In genomic region chr20:18401305-18401704, GRCh38 we compare ENCODE assay signal across 35 cellular contexts.
"Had no signal": no experiment of that assay in that cellular context is flagged by ENCODE, and none has a peak within 500 bp of the region (broad histone marks: within the 10 kb centered on the region; RNA-seq: fewer than 3 reads in every experiment).

No MANE protein-coding gene starts in this region.

- H3K27me3 Mint-ChIP-seq: activated B cell treated with CpG ODN at 0.5 μM for 24 hours; activated CD4-positive, alpha-beta memory T cell treated with anti-CD3 and anti-CD28 coated beads for 36 hours; activated CD8-positive, alpha-beta memory T cell treated with anti-CD3 and anti-CD28 coated beads, Interleukin-2, amount 10 ng/mL, durations not matched to agents 7 days and 5 days; activated naive CD4-positive, alpha-beta T cell treated with anti-CD3 and anti-CD28 coated beads, Interleukin-2, amount 10 ng/mL, durations not matched to agents 7 days and 5 days; activated naive CD4-positive, alpha-beta T cell treated with anti-CD3 and anti-CD28 coated beads, Interleukin-2, amount 50 U/mL, for 24 hours; activated naive CD8-positive, alpha-beta T cell; activated naive CD8-positive, alpha-beta T cell treated with anti-CD3 and anti-CD28 coated beads, Interleukin-2, amount 10 ng/mL, durations not matched to agents 7 days and 5 days; activated naive CD8-positive, alpha-beta T cell treated with anti-CD3 and anti-CD28 coated beads, Interleukin-2, amount 50 U/mL, for 24 hours; activated T-cell treated with anti-CD3 and anti-CD28 coated beads, Interleukin-2, amount 50 U/mL, for 24 hours; brain; central memory CD8-positive, alpha-beta T cell had no signal

- H3K4me3 Mint-ChIP-seq: activated B cell treated with CpG ODN at 0.5 μM for 24 hours; activated CD4-positive, alpha-beta memory T cell treated with anti-CD3 and anti-CD28 coated beads for 36 hours; activated CD8-positive, alpha-beta memory T cell treated with anti-CD3 and anti-CD28 coated beads, Interleukin-2, amount 10 ng/mL, durations not matched to agents 7 days and 5 days; activated CD8-positive, alpha-beta T cell treated with anti-CD3 and anti-CD28 coated beads, Interleukin-2, amount 10 ng/mL, durations not matched to agents 7 days and 5 days; activated naive CD4-positive, alpha-beta T cell treated with anti-CD3 and anti-CD28 coated beads, Interleukin-2, amount 10 ng/mL, durations not matched to agents 7 days and 5 days; activated naive CD4-positive, alpha-beta T cell treated with anti-CD3 and anti-CD28 coated beads, Interleukin-2, amount 50 U/mL, for 24 hours; activated naive CD8-positive, alpha-beta T cell; activated naive CD8-positive, alpha-beta T cell treated with anti-CD3 and anti-CD28 coated beads, Interleukin-2, amount 10 ng/mL, durations not matched to agents 7 days and 5 days; activated naive CD8-positive, alpha-beta T cell treated with anti-CD3 and anti-CD28 coated beads, Interleukin-2, amount 50 U/mL, for 24 hours; activated T-cell treated with anti-CD3 and anti-CD28 coated beads, Interleukin-2, amount 50 U/mL, for 24 hours; brain; central memory CD8-positive, alpha-beta T cell; T-helper 1 cell treated with Interleukin-12 subunit alpha and Interleukin-12 subunit beta and Interleukin-4 antibody, amounts not matched to agents 30 μg/mL and 1 μg/mL, for 36 hours; T-helper 2 cell treated with Interferon-gamma antibody and Interleukin-4, amounts not matched to agents 5 μg/mL and 100 μg/mL, for 36 hours had no signal

- H3K4me3 ChIP-seq: ascending aorta, cardiac muscle cell had no signal

- H3K9me3 Mint-ChIP-seq: activated CD4-positive, alpha-beta memory T cell treated with anti-CD3 and anti-CD28 coated beads for 36 hours; activated naive CD4-positive, alpha-beta T cell treated with anti-CD3 and anti-CD28 coated beads, Interleukin-2, amount 10 ng/mL, durations not matched to agents 7 days and 5 days; activated naive CD4-positive, alpha-beta T cell treated with anti-CD3 and anti-CD28 coated beads, Interleukin-2, amount 50 U/mL, for 24 hours; activated naive CD8-positive, alpha-beta T cell treated with anti-CD3 and anti-CD28 coated beads, Interleukin-2, amount 50 U/mL, for 24 hours; activated T-helper 2 cell treated with anti-CD3 and anti-CD28 coated beads, Interferon-gamma antibody, Interleukin-2, Interleukin-4, amounts not matched to agents 10 μg/mL and 5 μg/mL and 100 μg/mL, durations not matched to agents 14 hours and 24 hours and 36 hours; central memory CD8-positive, alpha-beta T cell; T-helper 1 cell treated with Interleukin-12 subunit alpha and Interleukin-12 subunit beta and Interleukin-4 antibody, amounts not matched to agents 30 μg/mL and 1 μg/mL, for 36 hours had no signal

- H3K27ac Mint-ChIP-seq: activated B cell treated with CpG ODN at 0.5 μM for 24 hours; activated CD4-positive, alpha-beta memory T cell treated with anti-CD3 and anti-CD28 coated beads for 36 hours; activated CD8-positive, alpha-beta memory T cell treated with anti-CD3 and anti-CD28 coated beads, Interleukin-2, amount 10 ng/mL, durations not matched to agents 7 days and 5 days; activated CD8-positive, alpha-beta T cell treated with anti-CD3 and anti-CD28 coated beads, Interleukin-2, amount 10 ng/mL, durations not matched to agents 7 days and 5 days; activated naive CD4-positive, alpha-beta T cell treated with anti-CD3 and anti-CD28 coated beads, Interleukin-2, amount 10 ng/mL, durations not matched to agents 7 days and 5 days; activated naive CD4-positive, alpha-beta T cell treated with anti-CD3 and anti-CD28 coated beads, Interleukin-2, amount 50 U/mL, for 24 hours; activated naive CD8-positive, alpha-beta T cell; activated naive CD8-positive, alpha-beta T cell treated with anti-CD3 and anti-CD28 coated beads, Interleukin-2, amount 10 ng/mL, durations not matched to agents 7 days and 5 days; activated naive CD8-positive, alpha-beta T cell treated with anti-CD3 and anti-CD28 coated beads, Interleukin-2, amount 50 U/mL, for 24 hours; activated T-cell treated with anti-CD3 and anti-CD28 coated beads, Interleukin-2, amount 50 U/mL, for 24 hours; activated T-helper 2 cell treated with anti-CD3 and anti-CD28 coated beads, Interferon-gamma antibody, Interleukin-2, Interleukin-4, amounts not matched to agents 10 μg/mL and 5 μg/mL and 100 μg/mL, durations not matched to agents 14 hours and 24 hours and 36 hours; brain; T-helper 1 cell treated with Interleukin-12 subunit alpha and Interleukin-12 subunit beta and Interleukin-4 antibody, amounts not matched to agents 30 μg/mL and 1 μg/mL, for 36 hours; T-helper 2 cell treated with Interferon-gamma antibody and Interleukin-4, amounts not matched to agents 5 μg/mL and 100 μg/mL, for 36 hours had no signal

- H3K36me3 ChIP-seq: cardiac muscle cell had no signal

- H3K9me3 ChIP-seq: ascending aorta had no signal

- H3K27me3 ChIP-seq: ascending aorta, cardiac muscle cell had no signal

- H3K27ac ChIP-seq: ascending aorta, cardiac muscle cell, VCaP had no signal

- ATAC-seq: activated CD8-positive, alpha-beta memory T cell treated with anti-CD3 and anti-CD28 coated beads, Interleukin-2, amount 10 ng/mL, durations not matched to agents 7 days and 5 days; activated CD8-positive, alpha-beta T cell treated with anti-CD3 and anti-CD28 coated beads, Interleukin-2, amount 10 ng/mL, durations not matched to agents 7 days and 5 days; activated naive CD8-positive, alpha-beta T cell treated with anti-CD3 and anti-CD28 coated beads, Interleukin-2, amount 50 U/mL, for 24 hours had no signal

- H3K4me1 ChIP-seq: ascending aorta had no signal

- DNase-seq: activated B cell treated with CpG ODN at 0.5 μM for 24 hours; activated CD4-positive, alpha-beta memory T cell treated with anti-CD3 and anti-CD28 coated beads for 36 hours; activated CD4-positive, alpha-beta T cell treated with anti-CD3 and anti-CD28 coated beads for 4 hours; activated CD4-positive, alpha-beta T cell treated with anti-CD3 and anti-CD28 coated beads, Interleukin-2, amount 50 U/mL, for 1 hour; activated CD4-positive, alpha-beta T cell treated with anti-CD3 and anti-CD28 coated beads, Interleukin-2, amount 50 U/mL, for 4 hours; activated CD4-positive, CD25-positive, alpha-beta regulatory T cell treated with anti-CD3 and anti-CD28 coated beads, Interleukin-2, amount 50 U/mL, for 72 hours; activated CD8-positive, alpha-beta memory T cell treated with anti-CD3 and anti-CD28 coated beads for 24 hours; activated CD8-positive, alpha-beta memory T cell treated with anti-CD3 and anti-CD28 coated beads, Interleukin-2, amount 10 ng/mL, durations not matched to agents 7 days and 5 days; activated CD8-positive, alpha-beta memory T cell treated with anti-CD3 and anti-CD28 coated beads, Interleukin-2, amount 50 U/mL, for 48 hours; activated CD8-positive, alpha-beta T cell treated with anti-CD3 and anti-CD28 coated beads, Interleukin-2, amount 10 ng/mL, durations not matched to agents 7 days and 5 days; activated effector memory CD4-positive, alpha-beta T cell treated with Interleukin-2 at 50 U/mL for 16 hours; activated gamma-delta T cell; activated naive CD4-positive, alpha-beta T cell treated with anti-CD3 and anti-CD28 coated beads, Interleukin-2, amount 10 ng/mL, durations not matched to agents 7 days and 5 days; activated naive CD4-positive, alpha-beta T cell treated with Interleukin-2 at 50 U/mL for 16 hours; activated naive CD8-positive, alpha-beta T cell treated with anti-CD3 and anti-CD28 coated beads, Interleukin-2, amount 10 ng/mL, durations not matched to agents 7 days and 5 days; activated naive CD8-positive, alpha-beta T cell treated with anti-CD3 and anti-CD28 coated beads, Interleukin-2, amount 50 U/mL, for 24 hours; activated T-cell treated with anti-CD3 and anti-CD28 coated beads, Interleukin-2, amount 50 U/mL, for 24 hours; activated T-cell treated with anti-CD3 and anti-CD28 coated beads, Interleukin-2, amount 50 U/mL, for 48 hours; amygdala; anterior cingulate cortex; caudate nucleus; cerebellar nuclear complex; T-helper 1 cell; T-helper 2 cell; T-helper 9 cell had no signal

- H3K36me3 Mint-ChIP-seq: activated naive CD4-positive, alpha-beta T cell treated with anti-CD3 and anti-CD28 coated beads, Interleukin-2, amount 10 ng/mL, durations not matched to agents 7 days and 5 days had no signal

- H3K4me1 Mint-ChIP-seq: activated B cell treated with CpG ODN at 0.5 μM for 24 hours; activated naive CD4-positive, alpha-beta T cell treated with anti-CD3 and anti-CD28 coated beads, Interleukin-2, amount 50 U/mL, for 24 hours; activated naive CD8-positive, alpha-beta T cell treated with anti-CD3 and anti-CD28 coated beads, Interleukin-2, amount 50 U/mL, for 24 hours; central memory CD8-positive, alpha-beta T cell had no signal
